Comparison of ENCODE assay signal across 20 cellular contexts in genomic region chr4:100379583-100380105, GRCh38.
"Had no signal": no experiment of that assay in that cellular context is flagged by ENCODE, and none has a peak within 500 bp of the region (broad histone marks: within the 10 kb centered on the region; RNA-seq: fewer than 3 reads in every experiment).

No MANE protein-coding gene starts in this region.

- H3K27me3 ChIP-seq: brain microvascular endothelial cell, esophagus squamous epithelium, left lung, ovary, upper lobe of left lung had no signal

- DNase-seq: activated CD4-positive, alpha-beta T cell treated with anti-CD3 and anti-CD28 coated beads, Interleukin-2, amount 10 ng/mL, durations not matched to agents 24 days and 14 days; activated CD8-positive, alpha-beta memory T cell treated with anti-CD3 and anti-CD28 coated beads, Interleukin-2, amount 50 U/mL, for 4 hours; activated effector memory CD4-positive, alpha-beta T cell treated with Interleukin-2 at 50 U/mL for 16 hours; activated naive CD4-positive, alpha-beta T cell treated with anti-CD3 and anti-CD28 coated beads, Interleukin-2, amount 50 U/mL, for 16 hours; activated T-cell treated with anti-CD3 and anti-CD28 coated beads, Interleukin-2, amount 50 U/mL, for 48 hours; aorta; brain microvascular endothelial cell; cortex of kidney; esophagus squamous epithelium; naive B cell; ovary; psoas muscle; right cardiac atrium; SK-N-SH; stimulated activated CD4-positive, alpha-beta T cell treated with anti-CD3 and anti-CD28 coated beads, Interleukin-2, amount 100 ng/mL, for 24 hours; T-helper 1 cell; T-helper 9 cell; upper lobe of left lung had no signal

- H3K27ac ChIP-seq: brain microvascular endothelial cell, esophagus squamous epithelium, left lung, ovary, psoas muscle, thoracic aorta, upper lobe of left lung had no signal

- H3K4me3 ChIP-seq: esophagus squamous epithelium, left lung, ovary, psoas muscle, thoracic aorta, upper lobe of left lung had no signal

- H3K4me1 ChIP-seq: esophagus squamous epithelium, left lung, psoas muscle, upper lobe of left lung had no signal

- H3K36me3 ChIP-seq: brain microvascular endothelial cell, esophagus squamous epithelium, left lung, ovary, thoracic aorta, upper lobe of left lung had no signal

- H3K9me3 ChIP-seq: esophagus squamous epithelium, left lung, ovary, psoas muscle, SK-N-SH, thoracic aorta, upper lobe of left lung had no signal

- ATAC-seq: left lung, psoas muscle, right cardiac atrium had no signal
